Comparison of ENCODE assay signal across 9 cellular contexts in the genomic region with DNA sequence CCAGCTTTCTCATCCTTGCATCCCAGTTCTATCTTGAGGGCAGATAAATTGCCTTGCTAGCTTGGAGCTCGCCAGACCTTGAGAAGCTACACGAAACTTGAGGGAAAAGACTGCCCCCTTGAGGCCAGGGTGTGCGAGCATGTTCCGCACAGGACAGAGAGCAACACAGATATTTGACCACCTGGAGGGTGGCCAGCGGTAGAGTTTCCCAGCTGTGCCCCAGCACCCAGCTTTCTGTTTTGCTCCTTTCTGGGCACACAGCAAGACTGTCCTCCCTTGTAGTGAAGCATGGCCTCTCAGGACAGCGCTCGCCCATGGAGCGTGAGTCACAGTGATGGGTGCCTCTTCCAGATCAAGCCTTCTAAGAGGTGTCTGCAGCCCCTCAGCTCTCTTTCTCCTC. TPM values are rescaled to one million over a fixed set of nuclear protein-coding genes. Genes with fewer than 3 reads are reported as not detected.
DNase-seq lines count a peak whose midpoint lies in the region; ATAC-seq, FAIRE-seq and TF ChIP-seq lines count a peak whose summit lies in the region.
"Had no signal": no experiment of that assay in that cellular context is flagged by ENCODE, and none has a peak within 500 bp of the region (broad histone marks: within the 10 kb centered on the region; RNA-seq: fewer than 3 reads in every experiment).

No MANE protein-coding gene starts in this region.

- no peak for ATAC-seq in naive thymus-derived CD4-positive, alpha-beta T cell
- ATAC-seq in natural killer cell = no peak

- H3K9me3 Mint-ChIP-seq in naive thymus-derived CD4-positive, alpha-beta T cell = no peaks in the 10 kb centered on the region
- H3K9me3 Mint-ChIP-seq in natural killer cell = no peaks in the 10 kb centered on the region

- peaks cover 0 to 19% (median 4%) of the 10 kb centered on the region in 5 donors for H3K27me3 Mint-ChIP-seq in naive thymus-derived CD4-positive, alpha-beta T cell
- no peaks in the 10 kb centered on the region for H3K27me3 Mint-ChIP-seq in natural killer cell (ENCODE audit: low read depth in 2 of 2)

- FAIRE-seq in D721Med (lab: Jason Lieb, UNC) (no peak), GM19239 (lab: Jason Lieb, UNC) (peak; percentile 62)
- FAIRE-seq: islet of Langerhans had no signal

- H3K27ac Mint-ChIP-seq in naive thymus-derived CD4-positive, alpha-beta T cell = no peak overlapping the region
- H3K27ac Mint-ChIP-seq in natural killer cell = no peak overlapping the region

- POLR2A ChIA-PET in naive thymus-derived CD4-positive, alpha-beta T cell (lab: Charles Lee) = no interaction called here

- CTCF ChIA-PET in naive thymus-derived CD4-positive, alpha-beta T cell (lab: Charles Lee) = no interaction called here

- intact Hi-C loops in posterior cingulate gyrus (cut with DNase I) (loop anchor here (10.0 kb wide), 1 partner anchor 297 kb away; no protein-coding TSS in a partner anchor), natural killer cell (cut with micrococcal nuclease) (no loop called here)
- intact Hi-C loops in naive thymus-derived CD4-positive, alpha-beta T cell (cut with micrococcal nuclease) = no loop called here

- H3K4me1 ChIP-seq in naive thymus-derived CD4-positive, alpha-beta T cell (ENCODE audit: control insufficient read depth in 2 of 2, insufficient read depth in 2 of 2, low read length in 2 of 2) = no peaks in the 10 kb centered on the region

- H3K9me3 ChIP-seq in naive thymus-derived CD4-positive, alpha-beta T cell (ENCODE audit: control insufficient read depth in 2 of 3, low read length in 3 of 3) = no peaks in the 10 kb centered on the region

- H3K36me3 Mint-ChIP-seq in naive thymus-derived CD4-positive, alpha-beta T cell = no peaks in the 10 kb centered on the region
- no peaks in the 10 kb centered on the region for H3K36me3 Mint-ChIP-seq in natural killer cell

- peak; percentile 98 for TF ChIP-seq CTCF in D721Med (IDR thresholded peaks at IDR 0.05; ENCODE audit: insufficient read depth, missing control alignments)
- peak; percentile 32 for TF ChIP-seq CTCF in fibroblast of mammary gland (conservative IDR thresholded peaks at IDR 0.05; ENCODE audit: control insufficient read depth, insufficient read depth, low read depth, low read length)
- TF ChIP-seq CTCF in natural killer cell (IDR thresholded peaks at IDR 0.05) = no peak

- no peaks in the 10 kb centered on the region for H3K36me3 ChIP-seq in naive thymus-derived CD4-positive, alpha-beta T cell (ENCODE audit: control insufficient read depth in 2 of 3, insufficient read depth in 3 of 3, low read length in 3 of 3)

- H3K4me1 Mint-ChIP-seq in naive thymus-derived CD4-positive, alpha-beta T cell = no peaks in the 10 kb centered on the region
- no peaks in the 10 kb centered on the region for H3K4me1 Mint-ChIP-seq in natural killer cell

- no peak overlapping the region for H3K4me3 Mint-ChIP-seq in naive thymus-derived CD4-positive, alpha-beta T cell
- H3K4me3 Mint-ChIP-seq in natural killer cell = no peak overlapping the region

- H3K27ac ChIP-seq in naive thymus-derived CD4-positive, alpha-beta T cell (ENCODE audit: low read depth, low read length) = no peak overlapping the region

- DNase-seq in D721Med (ENCODE audit: insufficient read length, low spot score) (peak; percentile 88), GM19239 (ENCODE audit: insufficient read length, low spot score) (peak; percentile 50), HT1080 (ENCODE audit: low read depth) (peak; percentile 54), SHP77 (lab: John Stamatoyannopoulos, UW) (peak; percentile 56 to 69), fibroblast of mammary gland (ENCODE audit: low read depth) (peak; percentile 6), posterior cingulate gyrus (peak; percentile 54 to 95 (median 76)), natural killer cell (no peak)
- no peak for DNase-seq in naive thymus-derived CD4-positive, alpha-beta T cell

- no peak overlapping the region for H3K4me3 ChIP-seq in fibroblast of mammary gland (ENCODE audit: control insufficient read depth, low read depth, low read length)
- no peak overlapping the region for H3K4me3 ChIP-seq in naive thymus-derived CD4-positive, alpha-beta T cell (ENCODE audit: low read length)

- H3K27me3 ChIP-seq in naive thymus-derived CD4-positive, alpha-beta T cell (ENCODE audit: control insufficient read depth in 2 of 2, insufficient read depth in 2 of 2, low read length in 2 of 2) = no peaks in the 10 kb centered on the region

RNA-seq across cellular contexts. Expression of a gene that starts 23.5 kb away (rescaled TPM):
- not detected in 2 replicates for total RNA-seq in HT1080 (2014; rRNA removed; shearing (Covaris generic))
- not detected in 2 replicates for polyA plus RNA-seq in HT1080 (2015; cell fraction: cytosol; rRNA removed)
- polyA plus RNA-seq in HT1080 (2015; cell fraction: nucleus; rRNA removed) = not detected in 2 replicates
- not detected for total RNA-seq in naive thymus-derived CD4-positive, alpha-beta T cell
- not detected for polyA plus RNA-seq in naive thymus-derived CD4-positive, alpha-beta T cell
- not detected for total RNA-seq in natural killer cell

Comparison
In these comparisons a context has a peak if more than half of its experiments do, and no peak if none do; other contexts are left out.
1. DNase-seq: peak in D721Med (single experiment), GM19239 (single experiment), HT1080 (single experiment), SHP77 (2 of 2), fibroblast of mammary gland (single experiment) and posterior cingulate gyrus (10 of 10); none in naive thymus-derived CD4-positive, alpha-beta T cell (0 of 9) and natural killer cell (single experiment).